In the genomic region with DNA sequence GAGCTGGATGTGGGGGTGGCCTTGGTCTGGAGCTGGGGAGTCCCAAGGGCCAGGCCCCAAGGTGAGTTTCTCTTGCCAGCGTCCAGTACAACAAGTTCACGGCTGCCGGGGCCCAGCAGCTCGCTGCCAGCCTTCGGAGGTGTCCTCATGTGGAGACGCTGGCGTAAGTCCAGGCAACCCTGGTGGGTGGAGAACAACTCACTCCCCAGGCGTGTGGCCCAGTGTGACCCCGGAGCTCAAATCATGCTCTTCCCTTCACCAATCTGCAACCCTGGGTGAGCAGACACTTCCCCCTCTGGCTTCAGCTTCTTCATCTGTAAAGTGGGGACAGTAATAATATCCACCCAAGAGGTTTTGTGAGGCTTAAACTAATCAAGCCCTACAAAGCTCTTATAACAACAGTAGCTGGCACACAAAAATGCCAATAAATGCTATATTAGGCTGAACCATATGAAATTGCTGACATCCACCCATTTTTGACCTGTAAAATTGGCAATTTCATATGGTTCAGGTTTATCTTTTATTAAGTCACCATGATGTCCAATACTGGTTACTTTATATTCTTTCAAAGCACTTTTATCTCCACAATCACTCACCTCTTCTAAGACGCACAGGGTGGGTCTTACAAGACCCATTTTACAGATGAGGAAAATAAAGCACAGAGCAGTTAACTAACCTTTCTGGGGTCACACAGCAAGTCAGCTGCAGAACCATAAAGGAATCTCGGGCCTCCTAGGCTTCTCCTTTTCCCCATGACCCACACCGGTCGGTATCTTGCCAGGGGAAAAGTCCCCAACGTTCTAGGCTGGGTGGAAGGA, we compare ENCODE assay signal across 14 cellular contexts. TPM values are rescaled to one million over a fixed set of nuclear protein-coding genes. Genes with fewer than 3 reads are reported as not detected.
DNase-seq lines count a peak whose midpoint lies in the region; ATAC-seq and TF ChIP-seq lines count a peak whose summit lies in the region.
"Had no signal": no experiment of that assay in that cellular context is flagged by ENCODE, and none has a peak within 500 bp of the region (broad histone marks: within the 10 kb centered on the region; RNA-seq: fewer than 3 reads in every experiment).

No MANE protein-coding gene starts in this region.

- H3K4me1 ChIP-seq in GM23248 (ENCODE audit: insufficient read depth) (peaks cover 11% of the 10 kb centered on the region), left lung (peaks cover 16 to 37% of the 10 kb centered on the region in 2 donors), stomach smooth muscle (ENCODE audit: control insufficient read depth, insufficient read depth, low read length) (peaks cover 44% of the 10 kb centered on the region)
- H3K4me1 ChIP-seq: neural progenitor cell had no signal

- in situ Hi-C loops in GM23248 (cut with MboI), result loop anchor here (25.0 kb wide), 1 partner anchor 660 kb away; no protein-coding TSS in a partner anchor

- H3K27me3 ChIP-seq in GM23248 (replicated peaks; ENCODE audit: insufficient read depth) (no peaks in the 10 kb centered on the region), left lung (no peaks in the 10 kb centered on the region), stomach smooth muscle (ENCODE audit: control insufficient read depth in 1 of 2, insufficient read depth in 2 of 2, low read length in 2 of 2) (no peaks in the 10 kb centered on the region)
- H3K27me3 ChIP-seq: neural progenitor cell had no signal

- H3F3A ChIP-seq in GM23248 (ENCODE audit: insufficient read depth), result 0 out of 2 replicates have a peak, but pooled peaks cover 4% of the 10 kb centered on the region

- WGBS in GM23248 (ENCODE audit: low coverage in 1 of 2, low lambda C conversion rate in 2 of 2, missing lambda C conversion rate in 2 of 2), 2 experiments, result 35 to 36% methylated on average over 13 to 14 of the region's 14 CpGs

- peak; percentile 12 for ATAC-seq in left lung
- ATAC-seq in HG03460 (IDR thresholded peaks at IDR 0.05; ENCODE audit: unreplicated experiment), result no peak
- ATAC-seq: activated T-helper 17 cell treated with anti-CD3 and anti-CD28 coated beads, Interleukin-2, amount 50 U/mL, for 72 hours; stimulated activated effector memory CD8-positive, alpha-beta T cell treated with anti-CD3 and anti-CD28 coated beads, Interleukin-12 subunit alpha, Interleukin-12 subunit beta, amount 100 ng/mL, for 72 hours had no signal

- H3K27ac ChIP-seq in GM23248, result peak overlapping the region; percentile 17; the same call in 1 of the 2 replicates
- H3K27ac ChIP-seq in left lung, result peak overlapping the region in 1 of 2 donors; percentile 33
- peak overlapping the region; percentile 64 for H3K27ac ChIP-seq in stomach smooth muscle (ENCODE audit: low read length)
- H3K27ac ChIP-seq: epithelial cell of prostate, neural progenitor cell had no signal

- TF ChIP-seq CTCF in cardiac fibroblast (IDR thresholded peaks at IDR 0.05; ENCODE audit: low read depth, low read length), result no peak
- TF ChIP-seq CTCF in left lung (IDR thresholded peaks at IDR 0.05), result no peak

- intact Hi-C loops in left lung (cut with DNase I), result no loop called here

- DNase-seq in GM23248 (peak; percentile 89), cardiac fibroblast (ENCODE audit: low read depth in 2 of 2) (peak; percentile 53 to 54), left lung (peak in 1 of 2 donors; percentile 77), NOMO-1 treated with DMSO at 0.1 percent for 48 hours (lab: John Stamatoyannopoulos, UW; ENCODE audit: unreplicated experiment) (no peak), NCI-H2171 treated with DMSO at 0.1 percent for 48 hours (lab: John Stamatoyannopoulos, UW) (no peak), UCSD-AML1 (lab: John Stamatoyannopoulos, UW; ENCODE audit: unreplicated experiment) (no peak)
- DNase-seq: activated CD4-positive, alpha-beta T cell treated with anti-CD3 and anti-CD28 coated beads, Interleukin-2, amount 10 ng/mL, durations not matched to agents 24 days and 14 days; SW 1271 had no signal

- no peaks in the 10 kb centered on the region for H3K36me3 ChIP-seq in GM23248 (ENCODE audit: low read depth)
- peaks cover 5 to 65% of the 10 kb centered on the region in 2 donors for H3K36me3 ChIP-seq in left lung
- peaks cover 17 to 22% of the 10 kb centered on the region in 2 donors for H3K36me3 ChIP-seq in stomach smooth muscle (ENCODE audit: control insufficient read depth in 2 of 2, insufficient read depth in 2 of 2, low read length in 2 of 2)
- H3K36me3 ChIP-seq: neural progenitor cell had no signal

- no peaks in the 10 kb centered on the region for H3K9me2 ChIP-seq in GM23248 (ENCODE audit: insufficient read depth)

- no peaks in the 10 kb centered on the region for H4K20me1 ChIP-seq in GM23248 (ENCODE audit: insufficient read depth)

- no peak overlapping the region for H3K4me3 ChIP-seq in GM23248
- no peak overlapping the region for H3K4me3 ChIP-seq in cardiac fibroblast (replicated peaks in 1 of 2; ENCODE audit: low read depth in 2 of 2, low read length in 2 of 2)
- no peak overlapping the region for H3K4me3 ChIP-seq in left lung
- H3K4me3 ChIP-seq in stomach smooth muscle (ENCODE audit: low read length in 2 of 2), result no peak overlapping the region
- H3K4me3 ChIP-seq: neural progenitor cell had no signal

- peak overlapping the region; percentile 25 for H3K4me2 ChIP-seq in GM23248 (ENCODE audit: unreplicated experiment)
- H3K4me2 ChIP-seq: neural progenitor cell had no signal

- no peaks in the 10 kb centered on the region for H3K9me3 ChIP-seq in GM23248 (ENCODE audit: low read depth)
- H3K9me3 ChIP-seq in left lung, result no peaks in the 10 kb centered on the region
- H3K9me3 ChIP-seq in stomach smooth muscle (ENCODE audit: control insufficient read depth in 2 of 2, low read length in 2 of 2), result no peaks in the 10 kb centered on the region

- H3K9ac ChIP-seq in GM23248 (peak overlapping the region; percentile 19; the same call in 1 of the 2 replicates), stomach smooth muscle (ENCODE audit: low read length in 2 of 2) (no peak overlapping the region)
- H3K9ac ChIP-seq: neural progenitor cell had no signal

- H2AFZ ChIP-seq in GM23248, result peak overlapping the region; percentile 25; the same call in 1 of the 2 replicates
- H2AFZ ChIP-seq: neural progenitor cell had no signal

- no peaks in the 10 kb centered on the region for H3K79me2 ChIP-seq in GM23248 (ENCODE audit: insufficient read depth)

RNA-seq across cellular contexts. Expression of gene DEXI, which starts 19.7 kb away (rescaled TPM):
- total RNA-seq in GM23248 (2014; rRNA removed; shearing (Covaris generic)), result 101 and 105 TPM in 2 replicates
- 41.8 and 42.1 TPM in 2 replicates for polyA plus RNA-seq in GM23248 (2016; fragmentation: Nextera tagmentation; extraction: Ambion mirVana)
- 10 to 100 TPM; 30.2 to 35.8 TPM for total RNA-seq in left lung

RNA-seq across cellular contexts. Expression of gene CLEC16A, which starts 21.8 kb away (rescaled TPM):
- total RNA-seq in GM23248 (2014; rRNA removed; shearing (Covaris generic)), result 12.9 and 21.4 TPM in 2 replicates
- polyA plus RNA-seq in GM23248 (2016; fragmentation: Nextera tagmentation; extraction: Ambion mirVana), result 12.7 and 13.2 TPM in 2 replicates
- total RNA-seq in left lung, result 10 to 100 TPM; 35.6 to 38.6 TPM

RNA-seq across cellular contexts. Expression of gene CIITA, which starts 45.5 kb away (rescaled TPM):
- total RNA-seq in GM23248 (2014; rRNA removed; shearing (Covaris generic)), result under 0.01 TPM in 1 of 2 replicates, not detected in the other
- polyA plus RNA-seq in GM23248 (2016; fragmentation: Nextera tagmentation; extraction: Ambion mirVana), result 0.09 and 0.75 TPM in 2 replicates
- total RNA-seq in left lung, result 10 to 100 TPM; 38.1 to 49.0 TPM

Comparison
In these comparisons a context has a peak if more than half of its experiments do, and no peak if none do; other contexts are left out.
1. DNase-seq: peak in GM23248 (single experiment) and cardiac fibroblast (2 of 2); none in NOMO-1 treated with DMSO at 0.1 percent for 48 hours (single experiment), NCI-H2171 treated with DMSO at 0.1 percent for 48 hours (single experiment) and UCSD-AML1 (single experiment).
2. RNA of gene CIITA, which starts 45.5 kb away (total RNA-seq): 38.1 to 49.0 TPM in left lung; under 0.01 TPM in GM23248; every median in the first group is over 10 times any median in the second.